10 cellular contexts compared by ENCODE assay signal in the genomic region with DNA sequence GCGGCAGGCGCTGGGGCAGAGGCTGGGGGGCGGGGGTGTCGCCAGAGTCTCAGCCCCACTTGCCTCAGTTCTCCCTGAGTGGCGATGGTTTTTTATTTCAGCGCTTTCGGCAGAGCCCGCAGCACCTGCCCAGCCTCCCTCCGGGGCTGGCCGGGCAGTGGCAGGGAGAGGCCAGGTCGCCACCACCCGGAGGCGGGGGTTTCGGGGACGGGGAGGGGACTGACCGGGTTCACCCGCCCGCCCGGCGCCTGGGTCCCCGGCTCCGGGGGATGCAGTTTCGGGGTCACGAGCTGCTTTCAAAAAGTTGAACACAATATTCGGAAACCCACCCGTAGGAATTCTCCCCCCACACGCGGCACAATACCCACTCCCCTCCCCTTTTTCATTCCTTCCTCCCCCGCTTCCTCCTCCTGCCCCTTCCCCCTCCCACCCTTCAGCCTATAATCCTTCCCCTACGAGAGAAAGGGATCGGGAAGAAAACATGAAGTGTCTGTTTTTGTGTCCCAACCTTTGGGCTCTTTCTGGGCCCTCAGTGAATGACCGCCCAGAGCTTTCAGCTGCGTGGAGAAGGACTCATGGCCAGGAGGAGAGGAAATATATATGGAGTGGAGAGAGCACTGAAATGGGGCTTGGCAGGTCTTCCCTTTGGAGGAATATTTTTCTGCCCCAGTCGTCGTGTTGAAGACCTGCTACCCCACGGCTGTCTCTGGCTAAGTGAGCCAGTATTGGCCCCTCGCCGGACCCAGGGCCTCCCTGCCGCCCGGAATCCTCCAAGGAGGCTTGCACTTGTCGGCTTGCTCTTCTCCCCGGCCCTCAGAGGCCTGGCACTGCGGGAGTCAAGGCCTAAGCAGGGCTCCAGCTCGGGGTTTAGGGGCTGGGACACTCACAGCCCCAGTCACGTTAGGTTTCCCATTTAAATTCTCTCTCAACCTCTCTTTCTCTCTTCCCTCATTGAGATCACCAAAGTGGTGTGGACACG. TPM values are rescaled to one million over a fixed set of nuclear protein-coding genes. Genes with fewer than 3 reads are reported as not detected.
DNase-seq lines count a peak whose midpoint lies in the region; ATAC-seq and TF ChIP-seq lines count a peak whose summit lies in the region.
"Had no signal": no experiment of that assay in that cellular context is flagged by ENCODE, and none has a peak within 500 bp of the region (broad histone marks: within the 10 kb centered on the region; RNA-seq: fewer than 3 reads in every experiment).

No MANE protein-coding gene starts in this region.

- intact Hi-C loops in right lobe of liver (cut with DNase I) (no loop called here), tibial artery (cut with DNase I; ENCODE audit: low total_unique reads) (no loop called here)

- H3K36me3 ChIP-seq in WERI-Rb-1 (peaks cover 35% of the 10 kb centered on the region), right lobe of liver (no peaks in the 10 kb centered on the region), tibial artery (no peaks in the 10 kb centered on the region)

- ATAC-seq in right lobe of liver = no peak
- no peak for ATAC-seq in GM19023 (IDR thresholded peaks at IDR 0.05; ENCODE audit: unreplicated experiment)
- ATAC-seq: activated CD8-positive, alpha-beta T cell treated with anti-CD3 and anti-CD28 coated beads for 36 hours had no signal

- TF ChIP-seq POLR2A in right lobe of liver (IDR thresholded peaks at IDR 0.05) = no peak

- peak overlapping the region; percentile 82 for H3K4me3 ChIP-seq in WERI-Rb-1 (ENCODE audit: low read depth, low read length)
- H3K4me3 ChIP-seq in right lobe of liver = peak overlapping the region; percentile 20 to 24 (median 23)
- peak overlapping the region; percentile 29 to 34 for H3K4me3 ChIP-seq in tibial artery

- H3K4me1 ChIP-seq in right lobe of liver (peaks cover 0 to 36% (median 3%) of the 10 kb centered on the region in 4 donors), tibial artery (peaks cover 0 to 71% (median 60%) of the 10 kb centered on the region in 4 donors)

- WGBS in right lobe of liver (ENCODE audit: insufficient coverage, low coverage, low lambda C conversion rate, missing lambda C conversion rate) = 10% methylated on average over 13 of the region's 46 CpGs

- DNase-seq in activated effector memory CD4-positive, alpha-beta T cell treated with anti-CD3 and anti-CD28 coated beads, Interleukin-2, amount 50 U/mL, for 16 hours = peak; percentile 46
- no peak for DNase-seq in activated effector memory CD4-positive, alpha-beta T cell treated with Interleukin-2 at 50 U/mL for 16 hours
- DNase-seq in WERI-Rb-1 (peak; percentile 79), right lobe of liver (no peak), tibial artery (peak in 1 of 2 donors; percentile 54), HPDE6-E6E7 (ENCODE audit: extremely low spot score) (no peak)
- DNase-seq in activated CD4-positive, CD25-positive, alpha-beta regulatory T cell (lab: John Stamatoyannopoulos, UW) = no peak
- DNase-seq: activated CD8-positive, alpha-beta T cell treated with anti-CD3 and anti-CD28 coated beads for 36 hours; NCI-H1436 treated with DMSO at 0.1 percent for 48 hours had no signal

- H3K9me3 ChIP-seq in WERI-Rb-1 (ENCODE audit: severe bottlenecking) (no peaks in the 10 kb centered on the region), right lobe of liver (no peaks in the 10 kb centered on the region), tibial artery (no peaks in the 10 kb centered on the region)

- TF ChIP-seq CTCF in WERI-Rb-1 (IDR thresholded peaks at IDR 0.05; ENCODE audit: low read depth, low read length) (no peak), right lobe of liver (IDR thresholded peaks at IDR 0.05) (no peak), tibial artery (IDR thresholded peaks at IDR 0.05) (no peak)

- H3K27me3 ChIP-seq in WERI-Rb-1 (ENCODE audit: insufficient read depth, low read depth, severe bottlenecking) (no peaks in the 10 kb centered on the region), right lobe of liver (peaks cover 5 to 57% of the 10 kb centered on the region in 2 donors), tibial artery (peaks cover 0 to 100% of the 10 kb centered on the region in 2 donors)

- peak overlapping the region; percentile 97 for H3K27ac ChIP-seq in WERI-Rb-1
- H3K27ac ChIP-seq in right lobe of liver = no peak overlapping the region
- H3K27ac ChIP-seq in tibial artery = no peak overlapping the region

RNA-seq across cellular contexts. Expression of a gene that starts 2.1 kb away (rescaled TPM):
- not detected for total RNA-seq in right lobe of liver
- total RNA-seq: activated CD8-positive, alpha-beta T cell treated with anti-CD3 and anti-CD28 coated beads for 36 hours had no signal

Comparison
In these comparisons a context has a peak if more than half of its experiments do, and no peak if none do; other contexts are left out.
1. DNase-seq: peak in activated effector memory CD4-positive, alpha-beta T cell treated with anti-CD3 and anti-CD28 coated beads, Interleukin-2, amount 50 U/mL, for 16 hours (single experiment) and WERI-Rb-1 (single experiment); none in activated effector memory CD4-positive, alpha-beta T cell treated with Interleukin-2 at 50 U/mL for 16 hours (single experiment), right lobe of liver (0 of 3), HPDE6-E6E7 (single experiment) and activated CD4-positive, CD25-positive, alpha-beta regulatory T cell (0 of 4).
2. H3K4me3 ChIP-seq: peak in every context shown above with its lines; median percentile 82 in WERI-Rb-1; 32 in tibial artery; 23 in right lobe of liver.